15 cellular contexts compared by ENCODE assay signal in genomic region chr9:74006935-74007334, GRCh38.
DNase-seq lines count a peak whose midpoint lies in the region; ATAC-seq and TF ChIP-seq lines count a peak whose summit lies in the region.
"Had no signal": no experiment of that assay in that cellular context is flagged by ENCODE, and none has a peak within 500 bp of the region (broad histone marks: within the 10 kb centered on the region; RNA-seq: fewer than 3 reads in every experiment).

No MANE protein-coding gene starts in this region.

- H3K9ac ChIP-seq in mesendoderm (ENCODE audit: low read length) = no peak overlapping the region

- H2BK120ac ChIP-seq in mesendoderm (ENCODE audit: low read depth, low read length) = no peak overlapping the region

- TF ChIP-seq CTCF in OCI-LY7 (conservative IDR thresholded peaks at IDR 0.05; ENCODE audit: low read length) = 0 out of 2 replicates have a peak, but pooled peaks have one; percentile 25

- no peaks in the 10 kb centered on the region for H3K79me1 ChIP-seq in mesendoderm (ENCODE audit: low read length)

- H3K79me2 ChIP-seq in OCI-LY7 (ENCODE audit: insufficient read depth, low read depth, low read length) (no peaks in the 10 kb centered on the region), mesendoderm (ENCODE audit: control insufficient read depth, insufficient read depth, low read length) (no peaks in the 10 kb centered on the region)

- no peaks in the 10 kb centered on the region for H3K27me3 ChIP-seq in mesendoderm (ENCODE audit: insufficient read depth, low read length, poor library complexity)
- H3K27me3 ChIP-seq: esophagus muscularis mucosa, uterus had no signal

- H3K23ac ChIP-seq in mesendoderm (ENCODE audit: low read length) = no peak overlapping the region

- no peak overlapping the region for H2AK5ac ChIP-seq in mesendoderm (ENCODE audit: low read length)

- ATAC-seq in HG03280 (IDR thresholded peaks at IDR 0.05; ENCODE audit: unreplicated experiment) (no peak), GM18861 (IDR thresholded peaks at IDR 0.05; ENCODE audit: unreplicated experiment) (no peak)
- ATAC-seq: stimulated activated naive CD8-positive, alpha-beta T cell treated with anti-CD3 and anti-CD28 coated beads, Interleukin-15, Interleukin-2, amounts not matched to agents 100 U/mL and 50 U/mL, for 24 hours; T-cell had no signal

- BruUV-seq in OCI-LY7 (replicated peaks; lab: Mats Ljungman, UMichigan) = no TSS peak

- H2BK5ac ChIP-seq in mesendoderm (ENCODE audit: low read length) = no peak overlapping the region

- H3K4me2 ChIP-seq in OCI-LY7 (ENCODE audit: low read length) = no peak overlapping the region
- H3K4me2 ChIP-seq in mesendoderm (ENCODE audit: low read length) = no peak overlapping the region

- no peaks in the 10 kb centered on the region for H3K9me3 ChIP-seq in OCI-LY7 (ENCODE audit: low read length)
- H3K9me3 ChIP-seq: esophagus muscularis mucosa, uterus had no signal

- H3K4me1 ChIP-seq in OCI-LY7 (ENCODE audit: insufficient read depth, low read length, poor library complexity, severe bottlenecking) (no peaks in the 10 kb centered on the region), mesendoderm (ENCODE audit: control insufficient read depth, low read depth, low read length) (no peaks in the 10 kb centered on the region)
- H3K4me1 ChIP-seq: esophagus muscularis mucosa, uterus had no signal

- H4K5ac ChIP-seq in mesendoderm (ENCODE audit: low read length) = no peak overlapping the region

- no peaks in the 10 kb centered on the region for H3K36me3 ChIP-seq in OCI-LY7 (ENCODE audit: insufficient read depth, low read length)
- no peaks in the 10 kb centered on the region for H3K36me3 ChIP-seq in mesendoderm (ENCODE audit: control insufficient read depth, insufficient read depth, low read length)
- H3K36me3 ChIP-seq: esophagus muscularis mucosa, uterus had no signal

- no peak overlapping the region for H3K27ac ChIP-seq in OCI-LY7 (ENCODE audit: low read depth, low read length, poor library complexity, severe bottlenecking)
- no peak overlapping the region for H3K27ac ChIP-seq in mesendoderm (ENCODE audit: low read depth, low read length)
- H3K27ac ChIP-seq: esophagus muscularis mucosa, uterus had no signal

- no peak overlapping the region for H3K56ac ChIP-seq in mesendoderm (ENCODE audit: low read length)

- DNase-seq in HCEC 1CT (peak; percentile 9), OCI-LY7 (ENCODE audit: low spot score) (no peak), dedifferentiated amniotic fluid mesenchymal stem cell (ENCODE audit: extremely low spot score) (peak; percentile 19), mesendoderm (peak; percentile 53), GM19240 (ENCODE audit: insufficient read length, low spot score) (no peak)
- DNase-seq: activated CD4-positive, CD25-positive, alpha-beta regulatory T cell treated with anti-CD3 and anti-CD28 coated beads, Interleukin-2, amount 50 U/mL, for 72 hours; CD4-positive, alpha-beta memory T cell; mammary epithelial cell; NCI-H146; stimulated activated naive CD8-positive, alpha-beta T cell treated with anti-CD3 and anti-CD28 coated beads, Interleukin-15, Interleukin-2, amounts not matched to agents 100 U/mL and 50 U/mL, for 24 hours; T-cell; uterus had no signal

- no CpG with 5 or more reads among the region's 2 CpGs for WGBS in mesendoderm (ENCODE audit: extremely low coverage, insufficient coverage, low lambda C conversion rate)

- no peak overlapping the region for H2AFZ ChIP-seq in OCI-LY7 (ENCODE audit: low read length)

- no peak overlapping the region for H3K4ac ChIP-seq in mesendoderm (ENCODE audit: low read depth, low read length)

- no peaks in the 10 kb centered on the region for H4K20me1 ChIP-seq in OCI-LY7 (ENCODE audit: insufficient read depth, low read length)

- H3K4me3 ChIP-seq in OCI-LY7 (ENCODE audit: low read depth, low read length, poor library complexity, severe bottlenecking) (no peak overlapping the region), mesendoderm (ENCODE audit: low read length) (no peak overlapping the region)
- H3K4me3 ChIP-seq: esophagus muscularis mucosa, uterus had no signal

- no peaks in the 10 kb centered on the region for H3K9me2 ChIP-seq in OCI-LY7 (ENCODE audit: insufficient read depth, low read length)

- H2BK15ac ChIP-seq in mesendoderm (replicated peaks; ENCODE audit: low read depth) = no peak overlapping the region

- no peak overlapping the region for H4K8ac ChIP-seq in mesendoderm (ENCODE audit: low read depth, low read length)

- POLR2A ChIA-PET in OCI-LY7 (lab: Charles Lee) = no interaction called here

- H3K18ac ChIP-seq in mesendoderm (ENCODE audit: low read length) = no peak overlapping the region

- intact Hi-C loops in OCI-LY7 (cut with micrococcal nuclease; ENCODE audit: unreplicated experiment) = no loop called here

- CTCF ChIA-PET in OCI-LY7 (lab: Charles Lee; ENCODE audit: unreplicated experiment) = no interaction called here

Comparison
In these comparisons a context has a peak if more than half of its experiments do, and no peak if none do; other contexts are left out.
1. DNase-seq: peak in HCEC 1CT (single experiment), dedifferentiated amniotic fluid mesenchymal stem cell (single experiment) and mesendoderm (single experiment); none in OCI-LY7 (single experiment) and GM19240 (single experiment).